ENCODE assay signal across 17 cellular contexts in the genomic region with DNA sequence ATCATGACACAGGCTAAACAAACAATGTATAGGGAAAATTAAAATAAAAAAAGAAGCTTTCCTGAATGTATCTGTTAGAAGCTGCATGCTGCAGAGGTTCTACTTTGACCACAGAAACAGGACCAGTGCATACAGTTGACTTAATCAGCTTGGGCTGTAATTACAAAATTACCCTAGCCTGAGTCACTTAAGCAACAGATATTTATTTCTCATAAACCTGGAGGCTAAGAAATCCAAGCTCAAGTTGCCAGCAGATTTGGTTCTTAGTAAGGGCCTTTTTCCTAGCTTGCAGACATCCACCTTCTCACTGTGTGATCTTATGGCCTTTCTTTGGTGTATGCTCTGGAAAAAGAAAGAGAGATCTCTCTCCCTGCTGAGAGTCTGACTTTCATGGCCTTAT.
DNase-seq lines count a peak whose midpoint lies in the region; ATAC-seq and TF ChIP-seq lines count a peak whose summit lies in the region.
"Had no signal": no experiment of that assay in that cellular context is flagged by ENCODE, and none has a peak within 500 bp of the region (broad histone marks: within the 10 kb centered on the region; RNA-seq: fewer than 3 reads in every experiment).

No MANE protein-coding gene starts in this region.

- no peaks in the 10 kb centered on the region for H3K4me1 Mint-ChIP-seq in HFFc6 (ENCODE audit: low read depth)
- H3K4me1 Mint-ChIP-seq: CD4-positive, alpha-beta memory T cell had no signal

- intact Hi-C loops in PC-3 (cut with micrococcal nuclease), result no loop called here

- H3K9ac ChIP-seq in PC-3 (ENCODE audit: low read length), result no peak overlapping the region

- no peak overlapping the region for H3K4me2 ChIP-seq in PC-3 (ENCODE audit: low read length)
- H3K4me2 ChIP-seq: A549 had no signal

- no peaks in the 10 kb centered on the region for H4K20me1 ChIP-seq in PC-3 (ENCODE audit: low read length)

- no peak overlapping the region for H3K27ac Mint-ChIP-seq in HFFc6
- H3K27ac Mint-ChIP-seq: CD4-positive, alpha-beta memory T cell had no signal

- POLR2A ChIA-PET in PC-3 (lab: Charles Lee; ENCODE audit: unreplicated experiment), result no interaction called here

- ATAC-seq in PC-3, result peak; percentile 38; the same call in 1 of the 2 replicates
- ATAC-seq: A549 had no signal

- no peak overlapping the region for H3K4me3 Mint-ChIP-seq in HFFc6
- H3K4me3 Mint-ChIP-seq: CD4-positive, alpha-beta memory T cell had no signal

- no peaks in the 10 kb centered on the region for H3K9me3 ChIP-seq in PC-3 (ENCODE audit: low read length)
- 0 out of 2 replicates have a peak, but pooled peaks cover 4% of the 10 kb centered on the region for H3K9me3 ChIP-seq in MG63
- H3K9me3 ChIP-seq: A549 had no signal

- peak; percentile 12 for DNase-seq in AG09319 (ENCODE audit: extremely low read depth, low read depth)
- peak; percentile 9 for DNase-seq in PC-3
- DNase-seq in epithelial cell of esophagus (ENCODE audit: low read depth), result peak; percentile 51
- no peak for DNase-seq in MG63
- no peak for DNase-seq in HFFc6
- DNase-seq in GDM1 (lab: John Stamatoyannopoulos, UW), result no peak
- DNase-seq: 8988T; ACHN; C1 segment of cervical spinal cord; Calu3; CD4-positive, alpha-beta memory T cell; COR-L47; DMS53; DMS79 treated with DMSO at 0.1 percent for 48 hours; GOT3 had no signal

- no peaks in the 10 kb centered on the region; the same call in 1 of the 2 replicates for H3K27me3 Mint-ChIP-seq in HFFc6 (ENCODE audit: insufficient read depth)
- H3K27me3 Mint-ChIP-seq: CD4-positive, alpha-beta memory T cell had no signal

- H3K9me3 Mint-ChIP-seq in HFFc6, result no peaks in the 10 kb centered on the region

- no peaks in the 10 kb centered on the region for H3K27me3 ChIP-seq in PC-3 (ENCODE audit: low read length)
- no peaks in the 10 kb centered on the region for H3K27me3 ChIP-seq in MG63

- no peaks in the 10 kb centered on the region for H3F3A ChIP-seq in PC-3 (ENCODE audit: low read length, unreplicated experiment)

- no peaks in the 10 kb centered on the region for H3K9me2 ChIP-seq in PC-3 (replicated peaks; ENCODE audit: low read length)

- H3K4me3 ChIP-seq in PC-3 (ENCODE audit: low read length) (no peak overlapping the region), epithelial cell of esophagus (ENCODE audit: low read length) (no peak overlapping the region), MG63 (no peak overlapping the region)
- H3K4me3 ChIP-seq: A549, HAP-1 had no signal

- no TSS peak for BruUV-seq in PC-3 (replicated peaks; lab: Mats Ljungman, UMichigan)

- TF ChIP-seq CTCF in AG09319 (IDR thresholded peaks at IDR 0.05; ENCODE audit: low read depth, low read length) (no peak), PC-3 (conservative IDR thresholded peaks at IDR 0.05; ENCODE audit: low read depth, low read length) (no peak), epithelial cell of esophagus (IDR thresholded peaks at IDR 0.05; ENCODE audit: insufficient read depth, low read depth, low read length, missing control alignments) (no peak), HFFc6 (IDR thresholded peaks at IDR 0.05) (no peak)

- CTCF ChIA-PET in PC-3 (lab: Charles Lee), result interaction anchor here (0.6 kb wide), 1 partner anchor 1280 kb away, joined by 3 read pairs; no protein-coding TSS in a partner anchor

- H3K36me3 ChIP-seq in PC-3 (ENCODE audit: low read depth, low read length), result no peaks in the 10 kb centered on the region
- no peaks in the 10 kb centered on the region for H3K36me3 ChIP-seq in MG63
- H3K36me3 ChIP-seq: HAP-1 had no signal

- H3K36me3 Mint-ChIP-seq in HFFc6 (ENCODE audit: low read depth), result no peaks in the 10 kb centered on the region
- H3K36me3 Mint-ChIP-seq: CD4-positive, alpha-beta memory T cell had no signal

- no peaks in the 10 kb centered on the region for H3K79me2 ChIP-seq in PC-3 (ENCODE audit: low read length)

- no peak overlapping the region for H2AFZ ChIP-seq in PC-3 (ENCODE audit: low read length)

- no peaks in the 10 kb centered on the region for H3K4me1 ChIP-seq in PC-3 (ENCODE audit: insufficient read depth, low read length)
- H3K4me1 ChIP-seq: A549, HAP-1 had no signal

- H3K27ac ChIP-seq in PC-3 (ENCODE audit: low read length), result no peak overlapping the region
- H3K27ac ChIP-seq: A549 had no signal

Comparison
In these comparisons a context has a peak if more than half of its experiments do, and no peak if none do; other contexts are left out.
1. DNase-seq: peak in AG09319 (single experiment), PC-3 (single experiment) and epithelial cell of esophagus (single experiment); none in MG63 (single experiment), HFFc6 (single experiment) and GDM1 (single experiment).